Comparison of ENCODE assay signal across 11 cellular contexts in the genomic region with DNA sequence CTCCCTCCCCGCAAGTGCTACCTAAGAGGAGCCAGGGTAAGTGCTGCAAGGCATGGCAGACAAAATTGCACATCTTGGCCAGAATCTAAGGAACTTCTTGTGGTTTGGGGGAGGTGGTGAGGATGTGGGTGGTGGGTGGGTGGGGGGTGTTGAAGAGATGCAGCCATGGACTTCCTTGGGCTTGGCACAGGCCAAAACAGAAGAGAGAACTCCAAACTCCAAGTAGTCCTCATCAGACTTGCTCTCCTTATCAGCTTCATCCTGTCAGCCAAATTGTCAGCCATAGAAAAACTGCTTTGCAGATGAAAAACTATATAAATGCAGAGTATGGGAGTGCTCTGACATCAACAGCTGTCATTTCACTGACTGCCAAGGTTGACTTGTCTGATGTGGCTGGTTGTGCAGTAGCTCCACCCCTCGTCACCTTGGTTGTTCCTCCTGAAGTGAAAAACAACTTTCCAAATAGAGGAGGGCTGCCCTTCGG. TPM values are rescaled to one million over a fixed set of nuclear protein-coding genes. Genes with fewer than 3 reads are reported as not detected.
DNase-seq lines count a peak whose midpoint lies in the region; ATAC-seq and TF ChIP-seq lines count a peak whose summit lies in the region.
"Had no signal": no experiment of that assay in that cellular context is flagged by ENCODE, and none has a peak within 500 bp of the region (broad histone marks: within the 10 kb centered on the region; RNA-seq: fewer than 3 reads in every experiment).

No MANE protein-coding gene starts in this region.

- H2AFZ ChIP-seq in Karpas-422 (ENCODE audit: low read length): no peak overlapping the region

- TF ChIP-seq POLR2A in gastroesophageal sphincter (IDR thresholded peaks at IDR 0.05): no peak

- peak overlapping the region in 3 of 4 donors; percentile 59 to 73 (median 71) for H3K27ac ChIP-seq in gastroesophageal sphincter
- H3K27ac ChIP-seq in Karpas-422 (ENCODE audit: low read length): no peak overlapping the region
- peak overlapping the region in 1 of 10 donors; percentile 71 for H3K27ac ChIP-seq in heart right ventricle

- H3K36me3 Mint-ChIP-seq in activated T-cell treated with anti-CD3 and anti-CD28 coated beads, Interleukin-2, amount 50 U/mL, for 4 hours (ENCODE audit: insufficient read depth): no peaks in the 10 kb centered on the region

- no peaks in the 10 kb centered on the region; the same call in 1 of the 2 replicates for H3K79me2 ChIP-seq in Karpas-422 (ENCODE audit: low read length)

- peaks cover 0 to 60% (median 24%) of the 10 kb centered on the region in 3 donors for H3K4me1 ChIP-seq in gastroesophageal sphincter
- peaks cover 17% of the 10 kb centered on the region for H3K4me1 ChIP-seq in Karpas-422 (ENCODE audit: low read length)
- H3K4me1 ChIP-seq in heart right ventricle: peaks cover 0 to 31% (median 4%) of the 10 kb centered on the region in 9 donors

- H3K9me2 ChIP-seq in Karpas-422 (replicated peaks; ENCODE audit: insufficient read depth, low read length): no peaks in the 10 kb centered on the region
- H3K9me2 ChIP-seq: SK-N-SH had no signal

- H3K9me3 ChIP-seq in gastroesophageal sphincter (no peaks in the 10 kb centered on the region), Karpas-422 (ENCODE audit: low read length) (no peaks in the 10 kb centered on the region), heart right ventricle (no peaks in the 10 kb centered on the region)
- H3K9me3 ChIP-seq: SK-N-SH had no signal

- H3K4me1 Mint-ChIP-seq in activated T-cell treated with anti-CD3 and anti-CD28 coated beads, Interleukin-2, amount 50 U/mL, for 4 hours (ENCODE audit: low read depth): peaks cover 94% of the 10 kb centered on the region

- no peaks in the 10 kb centered on the region for H3K9me3 Mint-ChIP-seq in activated T-cell treated with anti-CD3 and anti-CD28 coated beads, Interleukin-2, amount 50 U/mL, for 4 hours

- peak; percentile 43 for DNase-seq in stimulated activated CD4-positive, alpha-beta T cell treated with anti-CD3 and anti-CD28 coated beads, Interleukin-4, amount 100 ng/mL, for 24 hours
- no peak for DNase-seq in stimulated activated CD4-positive, alpha-beta T cell treated with anti-CD3 and anti-CD28 coated beads, Interleukin-4, amount 100 ng/mL, for 1 hour
- DNase-seq in activated T-cell treated with anti-CD3 and anti-CD28 coated beads, Interleukin-2, amount 50 U/mL, for 4 hours: peak; percentile 30
- DNase-seq in NCI-H1930 (lab: John Stamatoyannopoulos, UW) (no peak), iPS-NIHi11 (ENCODE audit: low spot score) (no peak), Karpas-422 (no peak), heart right ventricle (no peak)
- DNase-seq: NCI-H1105 treated with DMSO at 0.1 percent for 48 hours, SK-N-SH had no signal

- ATAC-seq in activated T-cell treated with anti-CD3 and anti-CD28 coated beads, Interleukin-2, amount 50 U/mL, for 4 hours: peak; percentile 57 to 64
- ATAC-seq in gastroesophageal sphincter (no peak), heart right ventricle (no peak)

- peak overlapping the region; percentile 64 for H3K4me3 Mint-ChIP-seq in activated T-cell treated with anti-CD3 and anti-CD28 coated beads, Interleukin-2, amount 50 U/mL, for 4 hours

- H3K4me3 ChIP-seq in gastroesophageal sphincter (no peak overlapping the region), Karpas-422 (ENCODE audit: low read length) (no peak overlapping the region), heart right ventricle (no peak overlapping the region)

- intact Hi-C loops in heart right ventricle (cut with DNase I): no loop called here

- H4K20me1 ChIP-seq in Karpas-422 (ENCODE audit: insufficient read depth, low read depth, low read length): peaks cover 13% of the 10 kb centered on the region; the same call in 1 of the 2 replicates

- WGBS in gastroesophageal sphincter (ENCODE audit: low coverage in 1 of 2), 2 donors: 73 to 75% methylated on average over 2 of the region's 3 CpGs
- WGBS in heart right ventricle, 2 donors: 85 to 89% methylated on average over 3 of the region's 3 CpGs

- TF ChIP-seq CTCF in gastroesophageal sphincter (IDR thresholded peaks at IDR 0.05) (no peak), heart right ventricle (IDR thresholded peaks at IDR 0.05) (no peak)

- H3K27me3 ChIP-seq in gastroesophageal sphincter (no peaks in the 10 kb centered on the region), Karpas-422 (ENCODE audit: low read length) (no peaks in the 10 kb centered on the region), heart right ventricle (no peaks in the 10 kb centered on the region)

- no peaks in the 10 kb centered on the region for H3K27me3 Mint-ChIP-seq in activated T-cell treated with anti-CD3 and anti-CD28 coated beads, Interleukin-2, amount 50 U/mL, for 4 hours (ENCODE audit: low read depth)

- TF ChIP-seq EP300 in gastroesophageal sphincter (IDR thresholded peaks at IDR 0.05): no peak

- H3K36me3 ChIP-seq in gastroesophageal sphincter (peaks cover 0 to 13% of the 10 kb centered on the region in 2 donors), Karpas-422 (ENCODE audit: insufficient read depth, low read length) (peaks cover 9% of the 10 kb centered on the region; the same call in 1 of the 2 replicates), heart right ventricle (peaks cover 0 to 60% (median 2%) of the 10 kb centered on the region in 9 donors)

- no peak overlapping the region for H3K4me2 ChIP-seq in Karpas-422 (ENCODE audit: low read depth, low read length, poor library complexity, severe bottlenecking)
- H3K4me2 ChIP-seq: SK-N-SH had no signal

- no peak overlapping the region for H3K9ac ChIP-seq in Karpas-422 (ENCODE audit: low read length)
- H3K9ac ChIP-seq: SK-N-SH had no signal

RNA-seq across cellular contexts. Expression of a gene that starts 7.1 kb away (rescaled TPM):
- total RNA-seq in activated T-cell treated with anti-CD3 and anti-CD28 coated beads, Interleukin-2, amount 50 U/mL, for 4 hours: 1 to 10 TPM; 2.9 to 4.5 (median 4.0) TPM
- total RNA-seq in gastroesophageal sphincter: 10 to 100 TPM in 3 of 4 donors, 1 to 10 TPM in 1; 7.7 to 19.3 (median 14.7) TPM
- 0.37 and 1.1 TPM in 2 replicates for total RNA-seq in Karpas-422 (2014; rRNA removed; shearing (Covaris generic); ENCODE audit: low replicate concordance)
- 10 to 100 TPM; 11.9 to 16.6 (median 14.7) TPM for total RNA-seq in heart right ventricle
- 1 to 10 TPM; 2.8 to 4.0 TPM for polyA plus RNA-seq in heart right ventricle

RNA-seq across cellular contexts. Expression of a gene that starts 8.5 kb away (rescaled TPM):
- total RNA-seq in activated T-cell treated with anti-CD3 and anti-CD28 coated beads, Interleukin-2, amount 50 U/mL, for 4 hours: 10 to 100 TPM in 2 of 3 donors, 1 to 10 TPM in 1; 9.0 to 11.1 (median 10.6) TPM
- total RNA-seq in gastroesophageal sphincter (10 to 100 TPM in 3 of 4 donors, 1 to 10 TPM in 1; 8.3 to 15.9 (median 10.7) TPM), heart right ventricle (1 to 10 TPM; 3.3 to 7.6 (median 4.5) TPM)
- total RNA-seq in Karpas-422 (2014; rRNA removed; shearing (Covaris generic); ENCODE audit: low replicate concordance): 6.2 and 7.1 TPM in 2 replicates
- polyA plus RNA-seq in heart right ventricle: 1 to 10 TPM; 3.0 to 3.6 TPM

RNA-seq across cellular contexts. Expression of a gene that starts 18.7 kb away (rescaled TPM):
- total RNA-seq in activated T-cell treated with anti-CD3 and anti-CD28 coated beads, Interleukin-2, amount 50 U/mL, for 4 hours: 10 to 100 TPM; 19.5 to 23.8 (median 23.6) TPM
- 1 to 10 TPM; 1.6 to 2.7 (median 2.5) TPM for total RNA-seq in gastroesophageal sphincter
- total RNA-seq in Karpas-422 (2014; rRNA removed; shearing (Covaris generic); ENCODE audit: low replicate concordance): 3.5 and 5.7 TPM in 2 replicates
- 1 to 10 TPM; 1.8 to 3.0 (median 2.5) TPM for total RNA-seq in heart right ventricle
- 10 to 100 TPM in 1 of 2 donors, 1 to 10 TPM in 1; 3.2 to 11.4 TPM for polyA plus RNA-seq in heart right ventricle

RNA-seq across cellular contexts. Expression of a gene that starts 36.1 kb away (rescaled TPM):
- total RNA-seq in activated T-cell treated with anti-CD3 and anti-CD28 coated beads, Interleukin-2, amount 50 U/mL, for 4 hours: under 1 TPM in 2 of 3 donors, not detected in 1; 0.13 to 0.37 TPM
- total RNA-seq in gastroesophageal sphincter (1 to 10 TPM; 2.0 to 8.4 (median 4.2) TPM), heart right ventricle (10 to 100 TPM; 25.4 to 47.3 (median 27.7) TPM)
- not detected in 2 replicates for total RNA-seq in Karpas-422 (2014; rRNA removed; shearing (Covaris generic); ENCODE audit: low replicate concordance)
- polyA plus RNA-seq in heart right ventricle: 10 to 100 TPM; 15.0 to 21.9 TPM
- polyA plus RNA-seq: neural cell had no signal

RNA-seq across cellular contexts. Expression of a gene that starts 37.3 kb away (rescaled TPM):
- not detected for total RNA-seq in activated T-cell treated with anti-CD3 and anti-CD28 coated beads, Interleukin-2, amount 50 U/mL, for 4 hours
- not detected for total RNA-seq in gastroesophageal sphincter
- not detected in 2 replicates for total RNA-seq in Karpas-422 (2014; rRNA removed; shearing (Covaris generic); ENCODE audit: low replicate concordance)
- total RNA-seq in heart right ventricle: 1 to 10 TPM in 1 of 10 donors, under 1 TPM in 7, not detected in 2; 0.11 to 1.0 (median 0.31) TPM
- polyA plus RNA-seq in heart right ventricle: not detected
- polyA plus RNA-seq: SK-N-SH had no signal

Comparison
In these comparisons a context has a peak if more than half of its experiments do, and no peak if none do; other contexts are left out.
1. DNase-seq: peak in stimulated activated CD4-positive, alpha-beta T cell treated with anti-CD3 and anti-CD28 coated beads, Interleukin-4, amount 100 ng/mL, for 24 hours (single experiment) and activated T-cell treated with anti-CD3 and anti-CD28 coated beads, Interleukin-2, amount 50 U/mL, for 4 hours (single experiment); none in stimulated activated CD4-positive, alpha-beta T cell treated with anti-CD3 and anti-CD28 coated beads, Interleukin-4, amount 100 ng/mL, for 1 hour (single experiment), NCI-H1930 (0 of 2), iPS-NIHi11 (single experiment), Karpas-422 (single experiment) and heart right ventricle (0 of 2).
2. ATAC-seq: peak in activated T-cell treated with anti-CD3 and anti-CD28 coated beads, Interleukin-2, amount 50 U/mL, for 4 hours (2 of 2); none in gastroesophageal sphincter (single experiment) and heart right ventricle (0 of 8).